In the genomic region with DNA sequence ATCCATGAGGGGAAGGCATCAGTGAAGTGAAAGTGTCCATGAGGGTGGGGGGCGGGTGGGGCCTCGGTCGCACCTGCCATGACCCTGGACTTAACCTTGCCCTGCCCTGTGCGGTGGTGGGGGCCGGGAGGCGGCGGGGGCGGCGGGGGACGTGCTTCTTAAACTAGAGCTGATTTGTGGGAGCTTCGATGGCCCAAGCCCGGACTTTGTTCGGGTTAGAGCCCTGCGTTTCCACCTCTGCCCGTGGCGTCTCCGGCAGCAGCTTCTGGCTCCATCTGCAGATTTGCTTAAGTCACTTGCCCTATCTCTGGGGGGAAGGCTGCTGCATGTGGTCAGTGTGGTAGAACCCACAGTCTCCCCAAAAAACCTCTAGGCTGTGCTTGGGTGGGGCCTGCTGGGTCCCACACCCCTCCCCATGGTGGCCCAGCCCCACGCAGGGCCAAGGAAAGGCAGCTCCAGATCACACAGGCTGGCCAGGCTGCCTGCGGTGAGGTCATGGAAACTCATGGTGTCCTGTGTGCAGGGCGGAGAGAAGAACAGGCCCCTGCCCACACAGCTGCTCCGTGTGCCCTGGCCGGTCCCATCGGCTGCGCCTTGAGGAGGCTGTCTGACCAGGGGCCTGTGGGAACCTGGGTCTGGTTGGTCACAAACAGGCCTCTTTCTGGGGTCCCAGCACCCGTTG, we compare ENCODE assay signal across 12 cellular contexts.
DNase-seq lines count a peak whose midpoint lies in the region; ATAC-seq and TF ChIP-seq lines count a peak whose summit lies in the region.
"Had no signal": no experiment of that assay in that cellular context is flagged by ENCODE, and none has a peak within 500 bp of the region (broad histone marks: within the 10 kb centered on the region; RNA-seq: fewer than 3 reads in every experiment).

No MANE protein-coding gene starts in this region.

- in situ Hi-C loops in GM23248 (cut with MboI), result loop anchor here (5.0 to 10.0 kb wide), 2 partner anchors 174 to 406 kb away; no protein-coding TSS in a partner anchor

- no peak overlapping the region for H3K27ac ChIP-seq in GM23248
- H3K27ac ChIP-seq in esophagus squamous epithelium, result peak overlapping the region; percentile 61 to 91 (median 82)
- H3K27ac ChIP-seq in lower lobe of right lung, result peak overlapping the region; percentile 79
- peak overlapping the region; percentile 91 for H3K27ac ChIP-seq in smooth muscle cell (ENCODE audit: low read depth)
- H3K27ac ChIP-seq: HL-60 had no signal

- no peak for TF ChIP-seq POLR2A in esophagus squamous epithelium (IDR thresholded peaks at IDR 0.05)

- no peaks in the 10 kb centered on the region for H3K36me3 ChIP-seq in GM23248 (ENCODE audit: low read depth)
- H3K36me3 ChIP-seq in esophagus squamous epithelium, result no peaks in the 10 kb centered on the region
- H3K36me3 ChIP-seq in lower lobe of right lung, result no peaks in the 10 kb centered on the region
- no peaks in the 10 kb centered on the region for H3K36me3 ChIP-seq in smooth muscle cell (ENCODE audit: low read depth)

- no peaks in the 10 kb centered on the region for H4K20me1 ChIP-seq in GM23248 (ENCODE audit: insufficient read depth)
- peaks cover 95% of the 10 kb centered on the region for H4K20me1 ChIP-seq in smooth muscle cell (ENCODE audit: low read depth)

- H3K4me2 ChIP-seq in GM23248 (ENCODE audit: unreplicated experiment), result peak overlapping the region; percentile 12
- H3K4me2 ChIP-seq in smooth muscle cell, result peak overlapping the region; percentile 79

- H3K9ac ChIP-seq in GM23248, result 0 out of 2 replicates have a peak overlapping the region, but pooled peaks have one; percentile 30
- H3K9ac ChIP-seq in smooth muscle cell (ENCODE audit: low read depth), result peak overlapping the region; percentile 61

- ATAC-seq in lower lobe of right lung, result peak; percentile 49 to 57
- ATAC-seq in GM21515 (IDR thresholded peaks at IDR 0.05; ENCODE audit: unreplicated experiment), result no peak
- no peak for ATAC-seq in HG03175 (IDR thresholded peaks at IDR 0.05; ENCODE audit: unreplicated experiment)
- ATAC-seq in activated CD4-positive, CD25-positive, alpha-beta regulatory T cell treated with anti-CD3 and anti-CD28 coated beads, Interleukin-2, amount 50 U/mL, for 24 hours, result no peak
- ATAC-seq: PC-3 had no signal

- intact Hi-C loops in esophagus squamous epithelium (cut with DNase I), result loop anchor here (10.0 kb wide), 2 partner anchors 96 to 236 kb away; a partner anchor contains a TSS
- intact Hi-C loops in lower lobe of right lung (cut with DNase I), result no loop called here

- TF ChIP-seq CTCF in esophagus squamous epithelium (IDR thresholded peaks at IDR 0.05), result no peak
- TF ChIP-seq CTCF in lower lobe of right lung (IDR thresholded peaks at IDR 0.05), result no peak
- no peak for TF ChIP-seq CTCF in smooth muscle cell (IDR thresholded peaks at IDR 0.05; ENCODE audit: borderline replicate concordance, insufficient read depth, poor library complexity, severe bottlenecking)

- DNase-seq in GM23248 (peak; percentile 59), esophagus squamous epithelium (lab: John Stamatoyannopoulos, UW) (no peak), lower lobe of right lung (peak; percentile 51), smooth muscle cell (lab: John Stamatoyannopoulos, UW; ENCODE audit: unreplicated experiment) (peak; percentile 56), Kasumi-1 (lab: John Stamatoyannopoulos, UW) (no peak)
- DNase-seq: MM.1S, NCI-H2171, PC-3 had no signal

- H3K27me3 ChIP-seq in GM23248 (replicated peaks; ENCODE audit: insufficient read depth) (no peaks in the 10 kb centered on the region), esophagus squamous epithelium (no peaks in the 10 kb centered on the region), lower lobe of right lung (ENCODE audit: low read depth) (no peaks in the 10 kb centered on the region), smooth muscle cell (ENCODE audit: low read depth) (no peaks in the 10 kb centered on the region)

- H2AFZ ChIP-seq in GM23248 (no peak overlapping the region), smooth muscle cell (ENCODE audit: low read depth) (no peak overlapping the region)

- H3K9me2 ChIP-seq in GM23248 (ENCODE audit: insufficient read depth), result no peaks in the 10 kb centered on the region

- H3F3A ChIP-seq in GM23248 (ENCODE audit: insufficient read depth), result 0 out of 2 replicates have a peak, but pooled peaks cover 5% of the 10 kb centered on the region
- peaks cover 14% of the 10 kb centered on the region for H3F3A ChIP-seq in smooth muscle cell (ENCODE audit: low read depth)

- 64 to 75% methylated on average over 10 to 25 of the region's 25 CpGs for WGBS in GM23248 (ENCODE audit: low coverage in 1 of 2, low lambda C conversion rate in 2 of 2, missing lambda C conversion rate in 2 of 2), 2 experiments
- 76 to 78% methylated on average over 4 to 15 of the region's 25 CpGs for WGBS in esophagus squamous epithelium, 2 donors
- WGBS in smooth muscle cell (ENCODE audit: low lambda C conversion rate), result 80% methylated on average over 22 of the region's 25 CpGs

- no peak overlapping the region for H3K4me3 ChIP-seq in GM23248
- H3K4me3 ChIP-seq in esophagus squamous epithelium, result no peak overlapping the region
- H3K4me3 ChIP-seq in lower lobe of right lung, result no peak overlapping the region
- H3K4me3 ChIP-seq in smooth muscle cell, result no peak overlapping the region

- H3K79me2 ChIP-seq in GM23248 (ENCODE audit: insufficient read depth), result peaks cover 33% of the 10 kb centered on the region
- peaks cover 16% of the 10 kb centered on the region for H3K79me2 ChIP-seq in smooth muscle cell (ENCODE audit: low read depth)

- no peaks in the 10 kb centered on the region for H3K9me3 ChIP-seq in GM23248 (ENCODE audit: low read depth)
- H3K9me3 ChIP-seq in esophagus squamous epithelium, result no peaks in the 10 kb centered on the region
- H3K9me3 ChIP-seq in lower lobe of right lung, result no peaks in the 10 kb centered on the region
- no peaks in the 10 kb centered on the region for H3K9me3 ChIP-seq in smooth muscle cell (replicated peaks; ENCODE audit: low read depth)

- H3K4me1 ChIP-seq in GM23248 (ENCODE audit: insufficient read depth), result peaks cover 33% of the 10 kb centered on the region
- peaks cover 18 to 90% (median 52%) of the 10 kb centered on the region in 3 donors for H3K4me1 ChIP-seq in esophagus squamous epithelium
- H3K4me1 ChIP-seq in lower lobe of right lung, result peaks cover 67% of the 10 kb centered on the region
- peaks cover 9% of the 10 kb centered on the region for H3K4me1 ChIP-seq in smooth muscle cell (ENCODE audit: low read depth)

Comparison
In these comparisons a context has a peak if more than half of its experiments do, and no peak if none do; other contexts are left out.
1. DNase-seq: peak in GM23248 (single experiment), lower lobe of right lung (single experiment) and smooth muscle cell (single experiment); none in esophagus squamous epithelium (single experiment) and Kasumi-1 (0 of 2).
2. ATAC-seq: peak in lower lobe of right lung (2 of 2); none in GM21515 (single experiment), HG03175 (single experiment) and activated CD4-positive, CD25-positive, alpha-beta regulatory T cell treated with anti-CD3 and anti-CD28 coated beads, Interleukin-2, amount 50 U/mL, for 24 hours (0 of 2).